In genomic region chr5:128236334-128236733, GRCh38 we compare ENCODE assay signal across 32 cellular contexts.
"Had no signal": no experiment of that assay in that cellular context is flagged by ENCODE, and none has a peak within 500 bp of the region (broad histone marks: within the 10 kb centered on the region; RNA-seq: fewer than 3 reads in every experiment).

No MANE protein-coding gene starts in this region.

- H3K27ac Mint-ChIP-seq: activated CD4-positive, alpha-beta memory T cell treated with anti-CD3 and anti-CD28 coated beads for 36 hours; activated CD4-positive, alpha-beta T cell treated with anti-CD3 and anti-CD28 coated beads for 36 hours; activated CD4-positive, alpha-beta T cell treated with anti-CD3 and anti-CD28 coated beads, Interleukin-2, amount 10 ng/mL, durations not matched to agents 24 days and 14 days; activated CD8-positive, alpha-beta memory T cell treated with anti-CD3 and anti-CD28 coated beads, Interleukin-2, amount 10 ng/mL, durations not matched to agents 7 days and 5 days; activated CD8-positive, alpha-beta T cell treated with anti-CD3 and anti-CD28 coated beads, Interleukin-2, amount 10 ng/mL, durations not matched to agents 7 days and 5 days; activated naive CD4-positive, alpha-beta T cell treated with anti-CD3 and anti-CD28 coated beads, Interleukin-2, amount 10 ng/mL, durations not matched to agents 7 days and 5 days; activated naive CD4-positive, alpha-beta T cell treated with anti-CD3 and anti-CD28 coated beads, Interleukin-2, amount 50 U/mL, for 72 hours; activated naive CD8-positive, alpha-beta T cell treated with anti-CD3 and anti-CD28 coated beads, Interleukin-2, amount 10 ng/mL, durations not matched to agents 7 days and 5 days; activated T-helper 1 cell treated with anti-CD3 and anti-CD28 coated beads, Interleukin-12 subunit alpha, Interleukin-12 subunit beta, Interleukin-2, Interleukin-4 antibody, amounts not matched to agents 30 ng/mL and 10 ng/mL and 1 ng/mL, durations not matched to agents 14 hours and 24 hours and 36 hours; activated T-helper 2 cell treated with anti-CD3 and anti-CD28 coated beads, Interferon-gamma antibody, Interleukin-2, Interleukin-4, amounts not matched to agents 10 μg/mL and 5 μg/mL and 100 μg/mL, durations not matched to agents 14 hours and 24 hours and 36 hours; dendritic cell treated with granulocyte-macrophage colony-stimulating factor and Interleukin-4, amounts not matched to agents 40 ng/mL and 50 ng/mL, for 4 days; endodermal cell had no signal

- H3K27ac ChIP-seq: ascending aorta, breast epithelium, coronary artery, dorsolateral prefrontal cortex, epithelial cell of prostate, gastroesophageal sphincter, heart right ventricle had no signal

- H3K4me3 Mint-ChIP-seq: activated CD4-positive, alpha-beta memory T cell treated with anti-CD3 and anti-CD28 coated beads for 36 hours; activated CD4-positive, alpha-beta T cell treated with anti-CD3 and anti-CD28 coated beads for 36 hours; activated CD4-positive, alpha-beta T cell treated with anti-CD3 and anti-CD28 coated beads, Interleukin-2, amount 10 ng/mL, durations not matched to agents 24 days and 14 days; activated CD8-positive, alpha-beta memory T cell treated with anti-CD3 and anti-CD28 coated beads, Interleukin-2, amount 10 ng/mL, durations not matched to agents 7 days and 5 days; activated CD8-positive, alpha-beta T cell treated with anti-CD3 and anti-CD28 coated beads, Interleukin-2, amount 10 ng/mL, durations not matched to agents 7 days and 5 days; activated naive CD4-positive, alpha-beta T cell treated with anti-CD3 and anti-CD28 coated beads, Interleukin-2, amount 10 ng/mL, durations not matched to agents 7 days and 5 days; activated naive CD8-positive, alpha-beta T cell treated with anti-CD3 and anti-CD28 coated beads, Interleukin-2, amount 10 ng/mL, durations not matched to agents 7 days and 5 days; activated T-helper 1 cell treated with anti-CD3 and anti-CD28 coated beads, Interleukin-12 subunit alpha, Interleukin-12 subunit beta, Interleukin-2, Interleukin-4 antibody, amounts not matched to agents 30 ng/mL and 10 ng/mL and 1 ng/mL, durations not matched to agents 14 hours and 24 hours and 36 hours; brain; central memory CD8-positive, alpha-beta T cell; dendritic cell treated with granulocyte-macrophage colony-stimulating factor and Interleukin-4, amounts not matched to agents 40 ng/mL and 50 ng/mL, for 4 days; endodermal cell had no signal

- H3K36me3 ChIP-seq: ascending aorta, breast epithelium, gastroesophageal sphincter, heart right ventricle had no signal

- ATAC-seq: activated CD4-positive, alpha-beta T cell treated with anti-CD3 and anti-CD28 coated beads for 36 hours; activated CD8-positive, alpha-beta memory T cell treated with anti-CD3 and anti-CD28 coated beads, Interleukin-2, amount 10 ng/mL, durations not matched to agents 7 days and 5 days; activated CD8-positive, alpha-beta T cell treated with anti-CD3 and anti-CD28 coated beads, Interleukin-2, amount 10 ng/mL, durations not matched to agents 7 days and 5 days; activated naive CD4-positive, alpha-beta T cell treated with anti-CD3 and anti-CD28 coated beads, Interleukin-2, amount 50 U/mL, for 72 hours; gastroesophageal sphincter; heart right ventricle had no signal

- H3K9me3 ChIP-seq: ascending aorta, gastroesophageal sphincter had no signal

- H3K36me3 Mint-ChIP-seq: activated CD4-positive, alpha-beta memory T cell treated with anti-CD3 and anti-CD28 coated beads for 36 hours; activated CD8-positive, alpha-beta memory T cell treated with anti-CD3 and anti-CD28 coated beads, Interleukin-2, amount 10 ng/mL, durations not matched to agents 7 days and 5 days; activated naive CD4-positive, alpha-beta T cell treated with anti-CD3 and anti-CD28 coated beads, Interleukin-2, amount 10 ng/mL, durations not matched to agents 7 days and 5 days; activated naive CD4-positive, alpha-beta T cell treated with anti-CD3 and anti-CD28 coated beads, Interleukin-2, amount 50 U/mL, for 72 hours; activated naive CD8-positive, alpha-beta T cell treated with anti-CD3 and anti-CD28 coated beads, Interleukin-2, amount 10 ng/mL, durations not matched to agents 7 days and 5 days; brain had no signal

- H3K27me3 Mint-ChIP-seq: activated naive CD4-positive, alpha-beta T cell treated with anti-CD3 and anti-CD28 coated beads, Interleukin-2, amount 10 ng/mL, durations not matched to agents 7 days and 5 days; dendritic cell treated with granulocyte-macrophage colony-stimulating factor and Interleukin-4, amounts not matched to agents 40 ng/mL and 50 ng/mL, for 4 days had no signal

- H3K4me1 Mint-ChIP-seq: activated CD4-positive, alpha-beta T cell treated with anti-CD3 and anti-CD28 coated beads for 36 hours; activated CD4-positive, alpha-beta T cell treated with anti-CD3 and anti-CD28 coated beads, Interleukin-2, amount 10 ng/mL, durations not matched to agents 24 days and 14 days; activated CD8-positive, alpha-beta memory T cell treated with anti-CD3 and anti-CD28 coated beads, Interleukin-2, amount 10 ng/mL, durations not matched to agents 7 days and 5 days; activated naive CD4-positive, alpha-beta T cell treated with anti-CD3 and anti-CD28 coated beads, Interleukin-2, amount 10 ng/mL, durations not matched to agents 7 days and 5 days; activated naive CD8-positive, alpha-beta T cell treated with anti-CD3 and anti-CD28 coated beads, Interleukin-2, amount 10 ng/mL, durations not matched to agents 7 days and 5 days; central memory CD8-positive, alpha-beta T cell had no signal

- H3K4me3 ChIP-seq: ascending aorta, breast epithelium, coronary artery, dorsolateral prefrontal cortex, gastroesophageal sphincter, heart right ventricle had no signal

- H3K9me3 Mint-ChIP-seq: activated CD4-positive, alpha-beta memory T cell treated with anti-CD3 and anti-CD28 coated beads for 36 hours; activated CD4-positive, alpha-beta T cell treated with anti-CD3 and anti-CD28 coated beads, Interleukin-2, amount 10 ng/mL, durations not matched to agents 24 days and 14 days; activated naive CD4-positive, alpha-beta T cell treated with anti-CD3 and anti-CD28 coated beads, Interleukin-2, amount 10 ng/mL, durations not matched to agents 7 days and 5 days; activated naive CD8-positive, alpha-beta T cell treated with anti-CD3 and anti-CD28 coated beads, Interleukin-2, amount 10 ng/mL, durations not matched to agents 7 days and 5 days; activated T-helper 1 cell treated with anti-CD3 and anti-CD28 coated beads, Interleukin-12 subunit alpha, Interleukin-12 subunit beta, Interleukin-2, Interleukin-4 antibody, amounts not matched to agents 30 ng/mL and 10 ng/mL and 1 ng/mL, durations not matched to agents 14 hours and 24 hours and 36 hours; activated T-helper 2 cell treated with anti-CD3 and anti-CD28 coated beads, Interferon-gamma antibody, Interleukin-2, Interleukin-4, amounts not matched to agents 10 μg/mL and 5 μg/mL and 100 μg/mL, durations not matched to agents 14 hours and 24 hours and 36 hours; central memory CD8-positive, alpha-beta T cell; dendritic cell treated with granulocyte-macrophage colony-stimulating factor and Interleukin-4, amounts not matched to agents 40 ng/mL and 50 ng/mL, for 4 days; endodermal cell had no signal

- H3K27me3 ChIP-seq: ascending aorta, breast epithelium, gastroesophageal sphincter, heart right ventricle had no signal

- H3K4me1 ChIP-seq: ascending aorta, breast epithelium had no signal

- DNase-seq: activated CD4-positive, alpha-beta memory T cell treated with anti-CD3 and anti-CD28 coated beads for 36 hours; activated CD4-positive, alpha-beta T cell treated with anti-CD3 and anti-CD28 coated beads for 36 hours; activated CD4-positive, alpha-beta T cell treated with anti-CD3 and anti-CD28 coated beads, Interleukin-2, amount 10 ng/mL, durations not matched to agents 24 days and 14 days; activated CD4-positive, CD25-positive, alpha-beta regulatory T cell; activated CD4-positive, CD25-positive, alpha-beta regulatory T cell treated with anti-CD3 and anti-CD28 coated beads, Interleukin-2, amount 50 U/mL, for 72 hours; activated CD8-positive, alpha-beta memory T cell treated with anti-CD3 and anti-CD28 coated beads, Interleukin-2, amount 10 ng/mL, durations not matched to agents 7 days and 5 days; activated CD8-positive, alpha-beta memory T cell treated with anti-CD3 and anti-CD28 coated beads, Interleukin-2, amount 50 U/mL, for 4 hours; activated CD8-positive, alpha-beta T cell treated with anti-CD3 and anti-CD28 coated beads, Interleukin-2, amount 10 ng/mL, durations not matched to agents 7 days and 5 days; activated effector memory CD4-positive, alpha-beta T cell treated with anti-CD3 and anti-CD28 coated beads, Interleukin-2, amount 50 U/mL, for 16 hours; activated naive CD4-positive, alpha-beta T cell; activated naive CD4-positive, alpha-beta T cell treated with anti-CD3 and anti-CD28 coated beads, Interleukin-2, amount 10 ng/mL, durations not matched to agents 7 days and 5 days; activated naive CD8-positive, alpha-beta T cell treated with anti-CD3 and anti-CD28 coated beads, Interleukin-2, amount 10 ng/mL, durations not matched to agents 7 days and 5 days; activated T-cell treated with anti-CD3 and anti-CD28 coated beads, Interleukin-2, amount 50 U/mL, for 1 hour; activated T-cell treated with anti-CD3 and anti-CD28 coated beads, Interleukin-2, amount 50 U/mL, for 48 hours; dorsolateral prefrontal cortex; effector memory CD4-positive, alpha-beta T cell; endodermal cell; foreskin fibroblast; heart right ventricle; T-helper 1 cell; T-helper 2 cell had no signal
